ENCODE assay signal across 9 cellular contexts in genomic region chr6:47655719-47656595, GRCh38. TPM values are rescaled to one million over a fixed set of nuclear protein-coding genes. Genes with fewer than 3 reads are reported as not detected.
DNase-seq lines count a peak whose midpoint lies in the region; ATAC-seq lines count a peak whose summit lies in the region.
"Had no signal": no experiment of that assay in that cellular context is flagged by ENCODE, and none has a peak within 500 bp of the region (broad histone marks: within the 10 kb centered on the region; RNA-seq: fewer than 3 reads in every experiment).

No MANE protein-coding gene starts in this region.

- no peak overlapping the region for H3K14ac ChIP-seq in neuronal stem cell (ENCODE audit: low read length)

- H3K27me3 ChIP-seq in neuronal stem cell (ENCODE audit: control insufficient read depth in 3 of 3, insufficient read depth in 3 of 3, low read depth in 1 of 3, low read length in 3 of 3): no peaks in the 10 kb centered on the region

- ATAC-seq in GM19351 (IDR thresholded peaks at IDR 0.05; ENCODE audit: unreplicated experiment) (no peak), GM21515 (IDR thresholded peaks at IDR 0.05; ENCODE audit: unreplicated experiment) (no peak)

- H3K18ac ChIP-seq in neuronal stem cell (ENCODE audit: low read length): no peak overlapping the region

- H3K4me3 ChIP-seq in neuronal stem cell (ENCODE audit: low read length in 2 of 2): no peak overlapping the region

- H4K91ac ChIP-seq in neuronal stem cell (ENCODE audit: low read depth, low read length, poor library complexity): no peak overlapping the region

- H3K36me3 ChIP-seq in neuronal stem cell (replicated peaks in 1 of 2; ENCODE audit: control insufficient read depth in 2 of 2, insufficient read depth in 2 of 2, low read length in 2 of 2): no peaks in the 10 kb centered on the region

- H3K23ac ChIP-seq in neuronal stem cell (ENCODE audit: low read depth, low read length, poor library complexity): no peak overlapping the region

- no peak overlapping the region for H2AFZ ChIP-seq in neuronal stem cell (ENCODE audit: low read length)

- no peak overlapping the region for H3K27ac ChIP-seq in neuronal stem cell (replicated peaks; ENCODE audit: low read length)
- H3K27ac ChIP-seq: 22Rv1 had no signal

- H3K4me2 ChIP-seq in neuronal stem cell (ENCODE audit: insufficient read depth, low read length, poor library complexity, severe bottlenecking): no peak overlapping the region

- H2BK15ac ChIP-seq in neuronal stem cell (ENCODE audit: low read length): no peak overlapping the region

- H3K9me3 ChIP-seq in neuronal stem cell (replicated peaks in 1 of 2; ENCODE audit: control insufficient read depth in 2 of 2, insufficient read depth in 1 of 2, low read depth in 1 of 2, low read length in 2 of 2): no peaks in the 10 kb centered on the region

- H2BK12ac ChIP-seq in neuronal stem cell (ENCODE audit: low read length): no peak overlapping the region

- H2BK120ac ChIP-seq in neuronal stem cell (ENCODE audit: low read depth, low read length): no peak overlapping the region

- no peaks in the 10 kb centered on the region for H3K79me1 ChIP-seq in neuronal stem cell (ENCODE audit: low read depth, low read length)

- H3K4me1 ChIP-seq in neuronal stem cell (ENCODE audit: control insufficient read depth in 2 of 2, insufficient read depth in 1 of 2, low read depth in 1 of 2, low read length in 2 of 2): peaks cover 0 to 3% of the 10 kb centered on the region in 2 donors

- H4K8ac ChIP-seq in neuronal stem cell (ENCODE audit: low read depth, low read length): no peak overlapping the region

- no CpG with 5 or more reads among the region's 7 CpGs for WGBS in neuronal stem cell (ENCODE audit: extremely low coverage in 2 of 2, insufficient read length in 2 of 2, insufficient replicate concordance in 1 of 2), 2 donors

- no peak overlapping the region for H3K9ac ChIP-seq in neuronal stem cell (ENCODE audit: low read depth, low read length, poor library complexity)

- DNase-seq in DMS 273 (lab: John Stamatoyannopoulos, UW; ENCODE audit: unreplicated experiment) (peak; percentile 20), DMS 273 treated with DMSO at 0.1 percent for 48 hours (lab: John Stamatoyannopoulos, UW) (no peak), NCI-H146 (lab: John Stamatoyannopoulos, UW) (peak; percentile 87), amniotic stem cell (lab: John Stamatoyannopoulos, UW) (peak; percentile 26), neuronal stem cell (ENCODE audit: low spot score) (peak; percentile 17)
- no peak for DNase-seq in stimulated activated naive CD4-positive, alpha-beta T cell treated with Interleukin-2 at 50 U/mL for 16 hours (lab: John Stamatoyannopoulos, UW)

- H2AK5ac ChIP-seq in neuronal stem cell (ENCODE audit: low read depth, low read length): no peak overlapping the region

- H2BK5ac ChIP-seq in neuronal stem cell (ENCODE audit: low read length): no peak overlapping the region

- no peak overlapping the region for H3K4ac ChIP-seq in neuronal stem cell (ENCODE audit: low read length)

RNA-seq across cellular contexts. Expression of gene ADGRF4, which starts 42.4 kb away (rescaled TPM):
- not detected for polyA plus RNA-seq in neuronal stem cell (2013, experiment 1 of 2)
- not detected for polyA plus RNA-seq in neuronal stem cell (2013, experiment 2 of 2)

Comparison
In these comparisons a context has a peak if more than half of its experiments do, and no peak if none do; other contexts are left out.
1. DNase-seq: peak in DMS 273 (single experiment), NCI-H146 (single experiment), amniotic stem cell (single experiment) and neuronal stem cell (single experiment); none in DMS 273 treated with DMSO at 0.1 percent for 48 hours (single experiment) and stimulated activated naive CD4-positive, alpha-beta T cell treated with Interleukin-2 at 50 U/mL for 16 hours (single experiment).